In genomic region chr4:139686988-139687387, GRCh38 we compare ENCODE assay signal across 25 cellular contexts.
"Had no signal": no experiment of that assay in that cellular context is flagged by ENCODE, and none has a peak within 500 bp of the region (broad histone marks: within the 10 kb centered on the region; RNA-seq: fewer than 3 reads in every experiment).

No MANE protein-coding gene starts in this region.

- H3K36me3 ChIP-seq: gastrocnemius medialis, thyroid gland, upper lobe of right lung had no signal

- ATAC-seq: activated CD8-positive, alpha-beta T cell treated with anti-CD3 and anti-CD28 coated beads for 36 hours; activated naive CD4-positive, alpha-beta T cell treated with anti-CD3 and anti-CD28 coated beads, Interleukin-2, amount 50 U/mL, for 72 hours; activated T-cell treated with anti-CD3 and anti-CD28 coated beads, Interleukin-2, amount 50 U/mL, for 4 hours; activated T-helper 17 cell treated with anti-CD3 and anti-CD28 coated beads, Interleukin-2, amount 50 U/mL, for 72 hours; gastrocnemius medialis; mucosa of descending colon; stimulated activated memory B cell treated with anti-CD40 and anti-IgM and Interleukin-4, amounts not matched to agents 10 μg/mL and 1 μg/mL and 100 μg/mL, for 72 hours; stimulated activated naive CD8-positive, alpha-beta T cell treated with anti-CD3 and anti-CD28 coated beads, Interleukin-15, amount 100 ng/mL, for 72 hours; upper lobe of right lung had no signal

- H3K4me3 ChIP-seq: gastrocnemius medialis, hepatocyte, lung, mucosa of descending colon, sigmoid colon, thyroid gland, upper lobe of right lung had no signal

- DNase-seq: activated B cell treated with CpG ODN at 0.5 μM for 24 hours; activated CD4-positive, alpha-beta T cell treated with anti-CD3 and anti-CD28 coated beads, Interleukin-2, amount 50 U/mL, for 1 hour; activated CD8-positive, alpha-beta T cell treated with anti-CD3 and anti-CD28 coated beads for 36 hours; activated T-cell treated with anti-CD3 and anti-CD28 coated beads, Interleukin-2, amount 50 U/mL, for 4 hours; caudate nucleus; gastrocnemius medialis; islet precursor cell; mesendoderm; mucosa of descending colon; posterior cingulate gyrus; sigmoid colon; small intestine; stimulated activated CD4-positive, alpha-beta T cell treated with anti-CD3 and anti-CD28 coated beads, Interleukin-4, amount 100 ng/mL, for 4 hours; stimulated activated CD8-positive, alpha-beta memory T cell treated with anti-CD3 and anti-CD28 coated beads, Interleukin-4, amount 100 ng/mL, for 48 hours; stimulated activated naive CD8-positive, alpha-beta T cell treated with anti-CD3 and anti-CD28 coated beads, Interleukin-15, amount 100 ng/mL, for 72 hours; substantia nigra; T-helper 1 cell; thyroid gland; upper lobe of right lung had no signal

- H3K27ac ChIP-seq: epithelial cell of prostate, gastrocnemius medialis, hepatocyte, thyroid gland, upper lobe of right lung had no signal

- H3K27me3 ChIP-seq: gastrocnemius medialis, hepatocyte, sigmoid colon, thyroid gland, upper lobe of right lung had no signal

- H3K9me3 ChIP-seq: gastrocnemius medialis, mucosa of descending colon, sigmoid colon, thyroid gland, upper lobe of right lung had no signal
